Comparison of ENCODE assay signal across 1 cellular context in the genomic region with DNA sequence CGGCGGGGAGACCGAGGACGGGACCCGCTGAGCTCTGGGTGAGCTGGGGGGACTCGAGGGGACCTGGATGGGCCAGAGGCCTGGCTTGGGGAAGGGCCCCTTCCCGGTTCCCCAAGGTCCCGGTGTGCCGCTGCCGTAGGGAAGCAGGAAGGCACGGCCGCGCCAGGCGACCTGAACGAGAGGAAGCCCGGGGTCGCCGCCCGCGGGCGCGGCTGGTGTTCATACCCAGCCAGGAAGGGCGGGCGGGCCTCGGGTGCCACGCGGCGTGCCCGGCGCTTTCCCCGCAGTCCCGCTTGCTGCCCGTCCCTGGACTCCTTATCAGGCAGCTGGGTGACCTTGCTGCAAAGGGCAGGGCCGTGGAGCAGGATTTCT.
TF ChIP-seq lines count a peak whose summit lies in the region.

No MANE protein-coding gene starts in this region.

TF ChIP-seq in K562, 482 proteins besides CTCF, POLR2A, EP300 and RAD21:
- TF ChIP-seq BRCA1 (IDR thresholded peaks at IDR 0.05) (no peak), BRCA1 (CRISPR knock-in tag; IDR thresholded peaks at IDR 0.05) (0 out of 2 replicates have a peak, but pooled peaks have one; percentile 74), STAG1 (CRISPR knock-in tag; IDR thresholded peaks at IDR 0.05; ENCODE audit: borderline replicate concordance) (0 out of 2 replicates have a peak, but pooled peaks have one; percentile 33), MXD1 (CRISPR knock-in tag; IDR thresholded peaks at IDR 0.05; ENCODE audit: borderline replicate concordance, poor library complexity, severe bottlenecking) (no peak)
